8 cellular contexts compared by ENCODE assay signal in the genomic region with DNA sequence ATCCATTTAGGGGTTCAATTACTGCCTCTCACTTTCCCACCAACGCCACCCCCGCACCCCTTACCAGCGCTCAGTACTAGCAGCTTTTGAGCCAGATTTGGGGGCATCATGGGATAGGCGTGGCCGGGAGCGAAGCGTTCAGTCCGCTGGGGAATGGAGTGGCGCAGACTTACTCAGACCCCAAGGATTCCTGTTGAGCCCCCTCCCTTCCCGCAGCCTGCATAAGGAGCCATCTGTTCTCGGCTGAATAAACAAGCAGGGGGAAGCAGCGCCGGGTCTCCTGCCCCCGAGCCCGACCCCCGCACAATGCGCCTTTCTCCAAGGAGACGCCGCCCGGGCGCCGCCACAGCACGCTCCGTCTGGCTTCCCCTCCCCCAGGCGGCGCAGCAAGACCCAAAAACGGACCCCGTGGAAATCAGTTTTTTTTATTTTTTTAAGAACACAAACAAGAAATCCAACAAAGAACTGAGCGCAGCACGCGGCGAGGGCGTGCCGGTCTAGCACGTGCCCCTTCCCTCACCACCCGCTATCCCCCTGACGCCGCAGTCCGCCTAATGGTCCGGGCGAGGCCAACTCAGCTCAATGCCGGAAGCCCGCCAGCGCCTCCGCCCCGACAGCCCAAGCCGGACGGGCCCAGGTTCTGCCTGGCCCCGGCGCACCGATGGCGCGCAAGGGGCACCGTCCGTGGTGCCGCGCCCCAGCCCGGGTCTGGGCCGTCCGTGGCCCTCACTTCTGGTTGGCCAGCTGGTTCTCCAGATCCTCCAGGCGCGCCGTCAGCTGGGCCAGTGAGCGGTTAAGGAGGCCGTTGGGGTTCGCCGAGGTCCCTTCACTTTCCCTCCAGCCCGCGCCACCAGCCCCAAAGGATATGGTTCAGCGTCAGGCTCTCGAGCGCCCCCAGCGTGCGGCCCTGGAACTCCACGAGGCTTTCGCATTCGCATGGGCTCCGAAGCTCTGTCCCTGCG. TPM values are rescaled to one million over a fixed set of nuclear protein-coding genes. Genes with fewer than 3 reads are reported as not detected.
DNase-seq lines count a peak whose midpoint lies in the region; ATAC-seq, FAIRE-seq and TF ChIP-seq lines count a peak whose summit lies in the region.

No MANE protein-coding gene starts in this region.

- H3K4me3 ChIP-seq in ACC112 (ENCODE audit: low read depth, low read length) = peak overlapping the region; percentile 87
- H3K4me3 ChIP-seq in K562 = peak overlapping the region; percentile 45
- H3K4me3 ChIP-seq in iPS-11a (ENCODE audit: low read depth, low read length) = peak overlapping the region; percentile 40
- peak overlapping the region; percentile 59 for H3K4me3 ChIP-seq in skeletal muscle cell (ENCODE audit: low read depth, low read length)

- peak overlapping the region; percentile 83 for H3K4me2 ChIP-seq in K562 (ENCODE audit: insufficient read depth, low read length)

- H2AFZ ChIP-seq in ACC112 (ENCODE audit: low read length, unreplicated experiment) (peak overlapping the region; percentile 71), K562 (ENCODE audit: low read depth, low read length) (peak overlapping the region; percentile 96)

- DNase-seq in NCI-H1105 treated with DMSO at 0.1 percent for 48 hours (lab: John Stamatoyannopoulos, UW) (peak; percentile 78), UCSD-AML1 (lab: John Stamatoyannopoulos, UW; ENCODE audit: unreplicated experiment) (peak; percentile 82), K562 (ENCODE audit: extremely low read depth in 1 of 4, low spot score in 3 of 4) (peak; percentile 83 to 88 (median 85)), skeletal muscle cell (ENCODE audit: low read depth) (no peak)

- peak in 1 of 2 experiments; percentile 27; a peak in 2 of 4 replicates for TF ChIP-seq RAD21 in K562 (CRISPR knock-in tag; conservative IDR thresholded peaks at IDR 0.05 in 1 of 2, IDR thresholded peaks at IDR 0.05 in 1 of 2)

- H3K27ac ChIP-seq in ACC112 (ENCODE audit: low read depth, low read length) (peak overlapping the region; percentile 27; the same call in 1 of the 2 replicates), K562 (ENCODE audit: extremely low read depth, low read depth, low read length) (no peak overlapping the region)

- FAIRE-seq in K562 (lab: Jason Lieb, UNC) = peak; percentile 64

- intact Hi-C loops in K562 (cut with micrococcal nuclease) = loop anchor here (5.0 kb wide), 1 partner anchor 56 kb away; no protein-coding TSS in a partner anchor

- WGBS in K562 (ENCODE audit: insufficient coverage, low coverage, missing lambda C conversion rate) = 4% methylated on average over 62 of the region's 79 CpGs

- peak overlapping the region; percentile 50 to 93; a peak in 3 of 4 replicates for H3K9ac ChIP-seq in K562 (ENCODE audit: insufficient read depth in 1 of 2, low read depth in 2 of 2, low read length in 2 of 2)

- in situ Hi-C loops in K562 (cut with MboI) = no loop called here

- BruUV-seq in K562 (replicated peaks; lab: Mats Ljungman, UMichigan) = no TSS peak

- peaks cover 3% of the 10 kb centered on the region; the same call in 1 of the 2 replicates for H3K9me3 ChIP-seq in K562 (replicated peaks; ENCODE audit: control insufficient read depth, insufficient read depth, low read depth, low read length)

- no peaks in the 10 kb centered on the region for H3K27me3 ChIP-seq in ACC112 (ENCODE audit: insufficient read depth, low read length)
- H3K27me3 ChIP-seq in K562 (ENCODE audit: control insufficient read depth in 2 of 2, insufficient read depth in 2 of 2, low read length in 2 of 2) = peaks cover 15 to 56% of the 10 kb centered on the region in 2 experiments; a peak in 4 of 5 replicates

- no peaks in the 10 kb centered on the region for H3K79me2 ChIP-seq in ACC112 (ENCODE audit: control insufficient read depth, insufficient read depth, low read length, unreplicated experiment)
- no peaks in the 10 kb centered on the region for H3K79me2 ChIP-seq in K562 (ENCODE audit: control insufficient read depth, insufficient read depth, low read length)

- no peaks in the 10 kb centered on the region for H3K36me3 ChIP-seq in ACC112 (ENCODE audit: insufficient read depth, low read length)
- H3K36me3 ChIP-seq in K562 (ENCODE audit: control insufficient read depth, insufficient read depth, low read length) = no peaks in the 10 kb centered on the region

- peak; percentile 80 to 92 (median 86) for TF ChIP-seq CTCF in K562 (IDR thresholded peaks at IDR 0.05 in 2 of 3, conservative IDR thresholded peaks at IDR 0.05 in 1 of 3; ENCODE audit: insufficient read depth in 2 of 3, low read depth in 1 of 3, low read length in 3 of 3)

- POLR2A ChIA-PET in K562 (lab: Yijun Ruan, JAX) = interaction anchor here (0.5 to 1.8 kb wide), 5 partner anchors 10 to 604 kb away, joined by 3 to 10 read pairs (median 3); a partner anchor contains a TSS

- peak; percentile 76 for ATAC-seq in GM19351 (IDR thresholded peaks at IDR 0.05; ENCODE audit: unreplicated experiment)
- peak; percentile 93 for ATAC-seq in K562
- ATAC-seq in HG03025 (IDR thresholded peaks at IDR 0.05; ENCODE audit: low FRiP score, unreplicated experiment) = no peak

- H3K4me1 ChIP-seq in ACC112 (ENCODE audit: control insufficient read depth, insufficient read depth, low read length, unreplicated experiment) (no peaks in the 10 kb centered on the region), K562 (replicated peaks in 1 of 2; ENCODE audit: control insufficient read depth in 2 of 2, insufficient read depth in 2 of 2, low read length in 2 of 2) (peaks cover 10 to 18% of the 10 kb centered on the region in 2 experiments; a peak in 4 of 5 replicates)

- H4K20me1 ChIP-seq in K562 (replicated peaks; ENCODE audit: control insufficient read depth, insufficient read depth, low read length) = peaks cover 5% of the 10 kb centered on the region; the same call in 1 of the 2 replicates

- CTCF ChIA-PET in K562 (lab: Yijun Ruan, JAX; ENCODE audit: low intra/inter-chr PET ratio) = interaction anchor here (0.6 to 0.7 kb wide), 2 partner anchors 143 to 155 kb away, joined by 3 read pairs; no protein-coding TSS in a partner anchor

- peak; percentile 51; the same call in 1 of the 2 replicates for TF ChIP-seq POLR2A in K562 (conservative IDR thresholded peaks at IDR 0.05)

- TF ChIP-seq EP300 in K562 (IDR thresholded peaks at IDR 0.05; ENCODE audit: low read length) = no peak

- H3K9me1 ChIP-seq in K562 (ENCODE audit: control insufficient read depth, insufficient read depth, low read length) = no peaks in the 10 kb centered on the region

RNA-seq across cellular contexts. Expression of a gene that starts 13.3 kb away (rescaled TPM):
- not detected in 2 replicates for total RNA-seq in K562 (2011; cell fraction: chromatin; rRNA removed; ENCODE audit: low replicate concordance)
- total RNA-seq in K562 (2011; cell fraction: nucleolus; rRNA removed) = not detected in 2 replicates
- not detected in 2 replicates for total RNA-seq in K562 (2011; cell fraction: nucleoplasm; rRNA removed)
- total RNA-seq in K562 (2014; rRNA removed) (not detected in 2 replicates), K562 (2014; rRNA removed; fragmentation: Illumina TruSeq; extraction: Trizol) (not detected in 2 replicates), K562 (2015; rRNA removed; fragmentation: Illumina TruSeq; extraction: Trizol) (not detected in 2 replicates), K562 (2021) (not detected in 2 replicates)
- polyA plus RNA-seq in K562 (2011; rRNA removed) (not detected in 2 replicates), K562 (2014; fragmentation: Illumina TruSeq; extraction: Trizol) (not detected in 2 replicates), K562 (2014; fragmentation: Nextera tagmentation; extraction: Ambion mirVana) (not detected), K562 (2014; rRNA removed) (not detected in 2 replicates)
- polyA plus RNA-seq in K562 (2011; cell fraction: cytosol; rRNA removed) = not detected in 2 replicates
- polyA plus RNA-seq in K562 (2011; cell fraction: nucleus; rRNA removed) = not detected in 2 replicates
- polyA plus RNA-seq in K562 (2012) = not detected in 2 replicates
- polyA minus RNA-seq in K562 (2011; rRNA and poly(A)+ RNA removed) = not detected in 2 replicates
- not detected in 2 replicates for polyA minus RNA-seq in K562 (2011; cell fraction: cytosol; rRNA and poly(A)+ RNA removed)
- polyA minus RNA-seq in K562 (2011; cell fraction: nucleus; rRNA and poly(A)+ RNA removed) = not detected in 2 replicates

RNA-seq across cellular contexts. Expression of a gene that starts 14.8 kb away (rescaled TPM):
- not detected in 2 replicates for total RNA-seq in K562 (2011; cell fraction: chromatin; rRNA removed; ENCODE audit: low replicate concordance)
- not detected in 2 replicates for total RNA-seq in K562 (2011; cell fraction: nucleolus; rRNA removed)
- total RNA-seq in K562 (2011; cell fraction: nucleoplasm; rRNA removed) = not detected in 2 replicates
- total RNA-seq in K562 (2014; rRNA removed) = 0.09 and 0.24 TPM in 2 replicates
- not detected in 2 replicates for total RNA-seq in K562 (2014; rRNA removed; fragmentation: Illumina TruSeq; extraction: Trizol)
- total RNA-seq in K562 (2015; rRNA removed; fragmentation: Illumina TruSeq; extraction: Trizol) = not detected in 2 replicates
- total RNA-seq in K562 (2021) = 0.13 TPM in 1 of 2 replicates, not detected in the other
- polyA plus RNA-seq in K562 (2011; rRNA removed) = not detected in 2 replicates
- polyA plus RNA-seq in K562 (2011; cell fraction: cytosol; rRNA removed) = 0.15 TPM in 1 of 2 replicates, not detected in the other
- polyA plus RNA-seq in K562 (2011; cell fraction: nucleus; rRNA removed) = 0.08 TPM in 1 of 2 replicates, not detected in the other
- 0.04 TPM in 1 of 2 replicates, not detected in the other for polyA plus RNA-seq in K562 (2012)
- polyA plus RNA-seq in K562 (2014; fragmentation: Illumina TruSeq; extraction: Trizol) = not detected in 2 replicates
- polyA plus RNA-seq in K562 (2014; fragmentation: Nextera tagmentation; extraction: Ambion mirVana) = not detected
- polyA plus RNA-seq in K562 (2014; rRNA removed) = 0.20 TPM in 1 of 2 replicates, not detected in the other
- polyA minus RNA-seq in K562 (2011; rRNA and poly(A)+ RNA removed) = not detected in 2 replicates
- polyA minus RNA-seq in K562 (2011; cell fraction: cytosol; rRNA and poly(A)+ RNA removed) = not detected in 2 replicates
- polyA minus RNA-seq in K562 (2011; cell fraction: nucleus; rRNA and poly(A)+ RNA removed) = not detected in 2 replicates

RNA-seq across cellular contexts. Expression of a gene that starts 39.0 kb away (rescaled TPM):
- not detected in 2 replicates for total RNA-seq in K562 (2011; cell fraction: chromatin; rRNA removed; ENCODE audit: low replicate concordance)
- total RNA-seq in K562 (2011; cell fraction: nucleolus; rRNA removed) = not detected in 2 replicates
- total RNA-seq in K562 (2011; cell fraction: nucleoplasm; rRNA removed) = not detected in 2 replicates
- total RNA-seq in K562 (2014; rRNA removed) = not detected in 2 replicates
- not detected in 2 replicates for total RNA-seq in K562 (2014; rRNA removed; fragmentation: Illumina TruSeq; extraction: Trizol)
- not detected in 2 replicates for total RNA-seq in K562 (2015; rRNA removed; fragmentation: Illumina TruSeq; extraction: Trizol)
- total RNA-seq in K562 (2021) = 0.67 and 0.78 TPM in 2 replicates
- polyA plus RNA-seq in K562 (2011; rRNA removed) = not detected in 2 replicates
- polyA plus RNA-seq in K562 (2011; cell fraction: cytosol; rRNA removed) = not detected in 2 replicates
- not detected in 2 replicates for polyA plus RNA-seq in K562 (2011; cell fraction: nucleus; rRNA removed)
- not detected in 2 replicates for polyA plus RNA-seq in K562 (2012)
- polyA plus RNA-seq in K562 (2014; fragmentation: Illumina TruSeq; extraction: Trizol) = not detected in 2 replicates
- polyA plus RNA-seq in K562 (2014; fragmentation: Nextera tagmentation; extraction: Ambion mirVana) = not detected
- polyA plus RNA-seq in K562 (2014; rRNA removed) = not detected in 2 replicates
- not detected in 2 replicates for polyA minus RNA-seq in K562 (2011; rRNA and poly(A)+ RNA removed)
- 13.5 and 21.4 TPM in 2 replicates for polyA minus RNA-seq in K562 (2011; cell fraction: cytosol; rRNA and poly(A)+ RNA removed)
- 3.8 and 5.7 TPM in 2 replicates for polyA minus RNA-seq in K562 (2011; cell fraction: nucleus; rRNA and poly(A)+ RNA removed)

RNA-seq across cellular contexts. Expression of a gene that starts 54.9 kb away (rescaled TPM):
- total RNA-seq in K562 (2011; cell fraction: chromatin; rRNA removed; ENCODE audit: low replicate concordance) = 3.6 and 8.4 TPM in 2 replicates
- 8.3 and 10.0 TPM in 2 replicates for total RNA-seq in K562 (2011; cell fraction: nucleolus; rRNA removed)
- total RNA-seq in K562 (2011; cell fraction: nucleoplasm; rRNA removed) = 9.6 and 14.5 TPM in 2 replicates
- total RNA-seq in K562 (2014; rRNA removed) (6.0 and 6.9 TPM in 2 replicates), K562 (2014; rRNA removed; fragmentation: Illumina TruSeq; extraction: Trizol) (6.3 and 7.5 TPM in 2 replicates), K562 (2015; rRNA removed; fragmentation: Illumina TruSeq; extraction: Trizol) (8.9 and 9.7 TPM in 2 replicates), K562 (2021) (8.7 and 10.7 TPM in 2 replicates)
- polyA plus RNA-seq in K562 (2011; rRNA removed) (4.7 and 5.3 TPM in 2 replicates), K562 (2014; fragmentation: Illumina TruSeq; extraction: Trizol) (7.8 and 8.4 TPM in 2 replicates), K562 (2014; fragmentation: Nextera tagmentation; extraction: Ambion mirVana) (1 to 10 TPM; 2.1 to 4.2 TPM), K562 (2014; rRNA removed) (6.4 and 6.7 TPM in 2 replicates)
- polyA plus RNA-seq in K562 (2011; cell fraction: cytosol; rRNA removed) = 3.7 and 4.4 TPM in 2 replicates
- polyA plus RNA-seq in K562 (2011; cell fraction: nucleus; rRNA removed) = 2.4 and 3.4 TPM in 2 replicates
- 9.2 and 11.6 TPM in 2 replicates for polyA plus RNA-seq in K562 (2012)
- 9.0 and 9.1 TPM in 2 replicates for polyA minus RNA-seq in K562 (2011; rRNA and poly(A)+ RNA removed)
- polyA minus RNA-seq in K562 (2011; cell fraction: cytosol; rRNA and poly(A)+ RNA removed) = 6.7 and 7.5 TPM in 2 replicates
- 1.2 and 1.7 TPM in 2 replicates for polyA minus RNA-seq in K562 (2011; cell fraction: nucleus; rRNA and poly(A)+ RNA removed)
